8 cellular contexts compared by ENCODE assay signal in genomic region chr4:8410641-8411271, GRCh38. TPM values are rescaled to one million over a fixed set of nuclear protein-coding genes. Genes with fewer than 3 reads are reported as not detected.
DNase-seq lines count a peak whose midpoint lies in the region; ATAC-seq and TF ChIP-seq lines count a peak whose summit lies in the region.

No MANE protein-coding gene starts in this region.

- H3K36me3 ChIP-seq in BJ (ENCODE audit: control insufficient read depth, insufficient read depth, low read length), result peaks cover 41% of the 10 kb centered on the region
- peaks cover 17% of the 10 kb centered on the region for H3K36me3 ChIP-seq in cardiac muscle cell

- H3K27me3 ChIP-seq in BJ (ENCODE audit: control insufficient read depth, insufficient read depth, low read length) (no peaks in the 10 kb centered on the region), cardiac muscle cell (no peaks in the 10 kb centered on the region)

- ATAC-seq in GM18907 (IDR thresholded peaks at IDR 0.05; ENCODE audit: unreplicated experiment) (no peak), GM21619 (IDR thresholded peaks at IDR 0.05; ENCODE audit: unreplicated experiment) (no peak), GM19023 (IDR thresholded peaks at IDR 0.05; ENCODE audit: unreplicated experiment) (no peak)

- TF ChIP-seq CTCF in BJ (IDR thresholded peaks at IDR 0.05; ENCODE audit: insufficient read depth, low read depth, low read length) (peak; percentile 24; the same call in 1 of the 2 replicates), HFF-Myc (IDR thresholded peaks at IDR 0.05; ENCODE audit: low read depth, low read length, missing control alignments) (peak; percentile 35), cardiac muscle cell (IDR thresholded peaks at IDR 0.05; ENCODE audit: low read depth, low read length) (peak; percentile 43)

- no peak overlapping the region for H3K27ac ChIP-seq in cardiac muscle cell

- CTCF ChIA-PET in BJ (lab: Yijun Ruan, JAX), result interaction anchor here (0.7 to 3.0 kb wide), 5 partner anchors 9 to 234 kb away, joined by 3 to 21 read pairs (median 5); no protein-coding TSS in a partner anchor

- H3K9me3 ChIP-seq in cardiac muscle cell (ENCODE audit: low read depth), result no peaks in the 10 kb centered on the region

- no peak for DNase-seq in BJ (ENCODE audit: low read depth)
- DNase-seq in HFF-Myc (ENCODE audit: extremely low read depth, low read depth), result no peak
- peak; percentile 52 to 67 for DNase-seq in SW 1271 (lab: John Stamatoyannopoulos, UW)
- peak; percentile 70 to 80 for DNase-seq in cardiac muscle cell (ENCODE audit: low read depth in 1 of 2, low spot score in 1 of 2)
- peak; percentile 21 for DNase-seq in skeletal muscle cell (ENCODE audit: low read depth)

- POLR2A ChIA-PET in BJ (lab: Charles Lee), result no interaction called here

- no peaks in the 10 kb centered on the region for H3K4me1 ChIP-seq in cardiac muscle cell (ENCODE audit: low read depth)

- H3K4me3 ChIP-seq in BJ (ENCODE audit: low read depth, low read length), result no peak overlapping the region
- no peak overlapping the region for H3K4me3 ChIP-seq in HFF-Myc (replicated peaks; ENCODE audit: low read depth, low read length)
- H3K4me3 ChIP-seq in cardiac muscle cell, result no peak overlapping the region
- no peak overlapping the region for H3K4me3 ChIP-seq in skeletal muscle cell (ENCODE audit: low read depth, low read length)

RNA-seq across cellular contexts. Expression of gene ACOX3, which starts 29.8 kb away (rescaled TPM):
- polyA plus RNA-seq in BJ (2011; rRNA removed), result 6.8 and 10.2 TPM in 2 replicates
- 7.6 and 9.1 TPM in 2 replicates for polyA minus RNA-seq in BJ (2011; rRNA and poly(A)+ RNA removed)
- total RNA-seq in cardiac muscle cell, result 26.5 and 38.7 TPM in 2 replicates
- polyA plus RNA-seq in cardiac muscle cell, result 19.1 and 31.0 TPM in 2 replicates

RNA-seq across cellular contexts. Expression of gene TRMT44, which starts 29.8 kb away (rescaled TPM):
- polyA plus RNA-seq in BJ (2011; rRNA removed) (5.3 and 7.1 TPM in 2 replicates), cardiac muscle cell (20.6 and 23.6 TPM in 2 replicates)
- 6.7 and 8.8 TPM in 2 replicates for polyA minus RNA-seq in BJ (2011; rRNA and poly(A)+ RNA removed)
- total RNA-seq in cardiac muscle cell, result 38.8 and 66.9 TPM in 2 replicates

Comparison
In these comparisons a context has a peak if more than half of its experiments do, and no peak if none do; other contexts are left out.
1. DNase-seq: peak in SW 1271 (2 of 2), cardiac muscle cell (2 of 2) and skeletal muscle cell (single experiment); none in BJ (single experiment) and HFF-Myc (single experiment).
2. Peak in every context shown above with its lines, with median percentiles within 50 percentile points of each other: CTCF ChIP-seq.